25 cellular contexts compared by ENCODE assay signal in genomic region chr12:48070731-48071130, GRCh38.
"Had no signal": no experiment of that assay in that cellular context is flagged by ENCODE, and none has a peak within 500 bp of the region (broad histone marks: within the 10 kb centered on the region; RNA-seq: fewer than 3 reads in every experiment).

No MANE protein-coding gene starts in this region.

- H3K4me1 Mint-ChIP-seq: natural killer cell, nephron had no signal

- H3K27me3 Mint-ChIP-seq: naive thymus-derived CD4-positive, alpha-beta T cell; stimulated activated memory B cell treated with anti-CD40 and anti-IgM and Interleukin-4, amounts not matched to agents 10 μg/mL and 1 μg/mL and 100 μg/mL, for 72 hours; stimulated activated naive CD8-positive, alpha-beta T cell treated with anti-CD3 and anti-CD28 coated beads, Interleukin-15, Interleukin-2, amounts not matched to agents 100 ng/mL and 50 ng/mL, for 24 hours had no signal

- H3K27ac Mint-ChIP-seq: natural killer cell; nephron; stimulated activated memory B cell treated with anti-CD40 and anti-IgM and Interleukin-4, amounts not matched to agents 10 μg/mL and 1 μg/mL and 100 μg/mL, for 72 hours; stimulated activated naive CD8-positive, alpha-beta T cell treated with anti-CD3 and anti-CD28 coated beads, Interleukin-15, Interleukin-2, amounts not matched to agents 100 ng/mL and 50 ng/mL, for 24 hours had no signal

- ATAC-seq: naive thymus-derived CD4-positive, alpha-beta T cell; natural killer cell; pancreas; psoas muscle; right cardiac atrium; right lobe of liver; stimulated activated memory B cell treated with anti-CD40 and anti-IgM and Interleukin-4, amounts not matched to agents 10 μg/mL and 1 μg/mL and 100 μg/mL, for 72 hours had no signal

- H3K4me3 Mint-ChIP-seq: naive thymus-derived CD4-positive, alpha-beta T cell; natural killer cell; nephron; stimulated activated memory B cell treated with anti-CD40 and anti-IgM and Interleukin-4, amounts not matched to agents 10 μg/mL and 1 μg/mL and 100 μg/mL, for 72 hours; stimulated activated naive CD8-positive, alpha-beta T cell treated with anti-CD3 and anti-CD28 coated beads, Interleukin-15, Interleukin-2, amounts not matched to agents 100 ng/mL and 50 ng/mL, for 24 hours had no signal

- H3K9me3 Mint-ChIP-seq: natural killer cell; nephron; stimulated activated memory B cell treated with anti-CD40 and anti-IgM and Interleukin-4, amounts not matched to agents 10 μg/mL and 1 μg/mL and 100 μg/mL, for 72 hours; stimulated activated naive CD8-positive, alpha-beta T cell treated with anti-CD3 and anti-CD28 coated beads, Interleukin-15, Interleukin-2, amounts not matched to agents 100 ng/mL and 50 ng/mL, for 24 hours had no signal

- DNase-seq: naive thymus-derived CD4-positive, alpha-beta T cell; natural killer cell; nucleus accumbens; pancreas; psoas muscle; right cardiac atrium; right lobe of liver; sigmoid colon; small intestine; stimulated activated CD4-positive, alpha-beta T cell treated with anti-CD3 and anti-CD28 coated beads, Interleukin-15, amount 100 ng/mL, for 24 hours; stimulated activated CD4-positive, alpha-beta T cell treated with anti-CD3 and anti-CD28 coated beads, Interleukin-2, amount 100 ng/mL, for 24 hours; stimulated activated CD4-positive, alpha-beta T cell treated with anti-CD3 and anti-CD28 coated beads, Interleukin-2, amount 100 ng/mL, for 48 hours; stimulated activated CD4-positive, alpha-beta T cell treated with anti-CD3 and anti-CD28 coated beads, Interleukin-4, amount 100 ng/mL, for 24 hours; stimulated activated naive CD4-positive, alpha-beta T cell treated with Interleukin-2 at 50 U/mL for 16 hours; stomach; thyroid gland; trophoblast cell; upper lobe of left lung; uterus had no signal

- H3K9me3 ChIP-seq: neutrophil, pancreas, psoas muscle, right lobe of liver, sigmoid colon, stomach, thoracic aorta, thyroid gland, tibial nerve, upper lobe of left lung, uterus had no signal
